Comparison of ENCODE assay signal across 8 cellular contexts in the genomic region with DNA sequence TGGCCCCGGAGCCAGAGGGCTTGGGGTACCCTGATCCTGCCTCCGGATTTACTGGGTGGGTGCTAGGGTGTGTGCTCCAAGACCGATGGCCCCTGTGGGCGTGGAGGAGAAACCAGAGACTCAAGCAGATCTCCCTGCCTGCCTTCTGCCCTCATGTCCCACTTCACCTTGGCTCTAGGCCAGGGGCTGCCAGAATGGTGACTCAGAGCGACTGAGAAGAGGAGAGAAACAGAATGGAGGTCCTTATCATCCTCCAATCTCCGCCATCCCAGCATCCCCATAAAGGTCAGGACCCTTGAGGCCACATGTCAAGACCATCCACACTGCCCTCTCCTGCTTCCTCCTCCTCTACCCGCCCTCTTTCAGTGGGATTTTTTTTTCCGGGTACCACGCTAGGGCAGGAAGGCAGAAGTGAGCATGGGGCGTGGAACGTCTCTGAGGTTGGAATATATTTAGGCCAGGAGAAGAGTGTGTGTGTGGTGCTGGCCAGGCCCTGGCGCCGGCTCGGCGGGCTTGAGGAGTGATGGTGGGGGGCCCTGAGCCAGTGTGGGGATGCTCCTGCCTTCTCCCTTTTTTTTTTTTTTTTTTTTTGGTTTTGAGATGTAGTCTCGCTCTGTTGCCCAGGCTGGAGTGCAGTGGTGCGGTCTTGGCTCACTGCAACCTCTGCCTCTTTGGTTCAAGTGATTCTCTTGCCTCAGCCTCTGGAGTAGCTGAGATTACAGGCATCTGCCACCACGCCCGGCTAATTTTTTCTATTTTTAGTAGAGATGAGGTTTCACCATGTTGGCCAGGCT. TPM values are rescaled to one million over a fixed set of nuclear protein-coding genes. Genes with fewer than 3 reads are reported as not detected.
A peak's percentile ranks its signal among the peaks of the same experiment; 100 is the strongest.
DNase-seq lines count a peak whose midpoint lies in the region; ATAC-seq and TF ChIP-seq lines count a peak whose summit lies in the region.

No MANE protein-coding gene starts in this region.

- intact Hi-C loops in cardiac septum (cut with DNase I) (no loop called here), gastrocnemius medialis (cut with DNase I; ENCODE audit: low total_unique reads) (no loop called here)

- H3K9me3 Mint-ChIP-seq in activated naive CD4-positive, alpha-beta T cell treated with anti-CD3 and anti-CD28 coated beads, Interleukin-2, amount 10 ng/mL, durations not matched to agents 7 days and 5 days = peaks cover 2% of the 10 kb centered on the region
- no peaks in the 10 kb centered on the region for H3K9me3 Mint-ChIP-seq in progenitor cell of endocrine pancreas (ENCODE audit: low read depth)

- peak overlapping the region; percentile 74 for H3K4me3 Mint-ChIP-seq in activated naive CD4-positive, alpha-beta T cell treated with anti-CD3 and anti-CD28 coated beads, Interleukin-2, amount 10 ng/mL, durations not matched to agents 7 days and 5 days
- no peak overlapping the region for H3K4me3 Mint-ChIP-seq in progenitor cell of endocrine pancreas (ENCODE audit: low read depth)

- H3K27me3 ChIP-seq in gastrocnemius medialis = no peaks in the 10 kb centered on the region

- ATAC-seq in gastrocnemius medialis = peak; percentile 39 to 55
- ATAC-seq in HG02763 (IDR thresholded peaks at IDR 0.05; ENCODE audit: unreplicated experiment) = no peak

- peak overlapping the region; percentile 89 for H3K27ac Mint-ChIP-seq in activated naive CD4-positive, alpha-beta T cell treated with anti-CD3 and anti-CD28 coated beads, Interleukin-2, amount 10 ng/mL, durations not matched to agents 7 days and 5 days
- no peak overlapping the region for H3K27ac Mint-ChIP-seq in progenitor cell of endocrine pancreas

- H3K4me1 Mint-ChIP-seq in activated naive CD4-positive, alpha-beta T cell treated with anti-CD3 and anti-CD28 coated beads, Interleukin-2, amount 10 ng/mL, durations not matched to agents 7 days and 5 days = peaks cover 63% of the 10 kb centered on the region
- H3K4me1 Mint-ChIP-seq in progenitor cell of endocrine pancreas (ENCODE audit: low read depth) = peaks cover 13% of the 10 kb centered on the region

- H3K36me3 Mint-ChIP-seq in activated naive CD4-positive, alpha-beta T cell treated with anti-CD3 and anti-CD28 coated beads, Interleukin-2, amount 10 ng/mL, durations not matched to agents 7 days and 5 days = peaks cover 9% of the 10 kb centered on the region
- H3K36me3 Mint-ChIP-seq in progenitor cell of endocrine pancreas (ENCODE audit: insufficient read depth) = no peaks in the 10 kb centered on the region

- TF ChIP-seq POLR2A in gastrocnemius medialis (IDR thresholded peaks at IDR 0.05) = no peak

- in situ Hi-C loops in SK-MEL-5 (cut with HindIII; ENCODE audit: low pct_unique_long_range_greater_than_20kb, low sequenced_read_pairs) = no loop called here
- in situ Hi-C loops in gastrocnemius medialis (cut with MboI; ENCODE audit: low sequenced_read_pairs in 4 of 4) = no loop called here

- DNase-seq in NCI-H524 (lab: John Stamatoyannopoulos, UW) = peak; percentile 48 to 69
- no peak for DNase-seq in NCI-H524 treated with DMSO at 0.1 percent for 48 hours (lab: John Stamatoyannopoulos, UW)
- peak; percentile 49 for DNase-seq in SK-MEL-5 (ENCODE audit: low read depth, low spot score)
- DNase-seq in activated naive CD4-positive, alpha-beta T cell treated with anti-CD3 and anti-CD28 coated beads, Interleukin-2, amount 10 ng/mL, durations not matched to agents 7 days and 5 days = peak; percentile 67
- peak; percentile 93 for DNase-seq in cardiac septum (ENCODE audit: low spot score)
- DNase-seq in gastrocnemius medialis = peak; percentile 35 to 66
- no peak for DNase-seq in progenitor cell of endocrine pancreas (ENCODE audit: low spot score, unreplicated experiment)

- no peak for TF ChIP-seq CTCF in gastrocnemius medialis (IDR thresholded peaks at IDR 0.05 in 4 of 5, conservative IDR thresholded peaks at IDR 0.05 in 1 of 5)
- no peak for TF ChIP-seq CTCF in progenitor cell of endocrine pancreas (IDR thresholded peaks at IDR 0.05; ENCODE audit: unreplicated experiment)

- H3K4me3 ChIP-seq in gastrocnemius medialis = no peak overlapping the region

- no peaks in the 10 kb centered on the region for H3K27me3 Mint-ChIP-seq in activated naive CD4-positive, alpha-beta T cell treated with anti-CD3 and anti-CD28 coated beads, Interleukin-2, amount 10 ng/mL, durations not matched to agents 7 days and 5 days
- H3K27me3 Mint-ChIP-seq in progenitor cell of endocrine pancreas = no peaks in the 10 kb centered on the region

- peak overlapping the region; percentile 37 to 54 (median 44) for H3K27ac ChIP-seq in gastrocnemius medialis

- no peaks in the 10 kb centered on the region for H3K36me3 ChIP-seq in gastrocnemius medialis

- H3K4me1 ChIP-seq in gastrocnemius medialis = peaks cover 8 to 10% of the 10 kb centered on the region in 2 donors

- CTCF ChIA-PET in activated naive CD4-positive, alpha-beta T cell treated with anti-CD3 and anti-CD28 coated beads, Interleukin-2, amount 10 ng/mL, durations not matched to agents 7 days and 5 days (lab: Charles Lee) = interaction anchor here (1.2 kb wide), 1 partner anchor 9 kb away, joined by 4 read pairs; no protein-coding TSS in a partner anchor

- H3K9me3 ChIP-seq in gastrocnemius medialis = no peaks in the 10 kb centered on the region

RNA-seq across cellular contexts. Expression of gene IER2, which starts 22.3 kb away (rescaled TPM):
- total RNA-seq in SK-MEL-5 (2014; rRNA removed; shearing (Covaris generic)) = 7.8 and 8.5 TPM in 2 replicates
- polyA plus RNA-seq in SK-MEL-5 (2015; cell fraction: cytosol; rRNA removed) = 103 TPM in 2 replicates
- 74.0 and 74.1 TPM in 2 replicates for polyA plus RNA-seq in SK-MEL-5 (2015; cell fraction: nucleus; rRNA removed)
- 28.4 TPM for total RNA-seq in cardiac septum
- total RNA-seq in gastrocnemius medialis = 10 to 100 TPM; 15.4 to 19.1 (median 16.7) TPM
- 88.4 and 93.4 TPM in 2 replicates for total RNA-seq in progenitor cell of endocrine pancreas

RNA-seq across cellular contexts. Expression of gene STX10, which starts 22.4 kb away (rescaled TPM):
- 22.0 and 26.1 TPM in 2 replicates for total RNA-seq in SK-MEL-5 (2014; rRNA removed; shearing (Covaris generic))
- 33.8 and 39.2 TPM in 2 replicates for polyA plus RNA-seq in SK-MEL-5 (2015; cell fraction: cytosol; rRNA removed)
- polyA plus RNA-seq in SK-MEL-5 (2015; cell fraction: nucleus; rRNA removed) = 196 and 223 TPM in 2 replicates
- total RNA-seq in cardiac septum (25.7 TPM), gastrocnemius medialis (10 to 100 TPM; 16.5 to 40.7 (median 33.4) TPM), progenitor cell of endocrine pancreas (49.2 and 55.9 TPM in 2 replicates)

RNA-seq across cellular contexts. Expression of gene NACC1, which starts 54.5 kb away (rescaled TPM):
- 38.9 and 44.2 TPM in 2 replicates for total RNA-seq in SK-MEL-5 (2014; rRNA removed; shearing (Covaris generic))
- polyA plus RNA-seq in SK-MEL-5 (2015; cell fraction: cytosol; rRNA removed) = 80.6 and 131 TPM in 2 replicates
- 20.1 and 24.8 TPM in 2 replicates for polyA plus RNA-seq in SK-MEL-5 (2015; cell fraction: nucleus; rRNA removed)
- 33.8 TPM for total RNA-seq in cardiac septum
- 10 to 100 TPM; 36.3 to 81.3 (median 49.4) TPM for total RNA-seq in gastrocnemius medialis
- total RNA-seq in progenitor cell of endocrine pancreas = 92.3 and 103 TPM in 2 replicates

RNA-seq across cellular contexts. Expression of gene TRMT1, which starts 56.0 kb away (rescaled TPM):
- 32.9 and 36.8 TPM in 2 replicates for total RNA-seq in SK-MEL-5 (2014; rRNA removed; shearing (Covaris generic))
- 44.7 and 45.1 TPM in 2 replicates for polyA plus RNA-seq in SK-MEL-5 (2015; cell fraction: cytosol; rRNA removed)
- 503 and 597 TPM in 2 replicates for polyA plus RNA-seq in SK-MEL-5 (2015; cell fraction: nucleus; rRNA removed)
- total RNA-seq in cardiac septum (17.5 TPM), gastrocnemius medialis (10 to 100 TPM; 31.7 to 47.9 (median 45.0) TPM), progenitor cell of endocrine pancreas (51.5 and 52.4 TPM in 2 replicates)

Comparison
In these comparisons a context has a peak if more than half of its experiments do, and no peak if none do; other contexts are left out.
1. DNase-seq: peak in NCI-H524 (2 of 2), SK-MEL-5 (single experiment), activated naive CD4-positive, alpha-beta T cell treated with anti-CD3 and anti-CD28 coated beads, Interleukin-2, amount 10 ng/mL, durations not matched to agents 7 days and 5 days (single experiment), cardiac septum (single experiment) and gastrocnemius medialis (2 of 2); none in NCI-H524 treated with DMSO at 0.1 percent for 48 hours (single experiment) and progenitor cell of endocrine pancreas (single experiment).